8 cellular contexts compared by ENCODE assay signal in the genomic region with DNA sequence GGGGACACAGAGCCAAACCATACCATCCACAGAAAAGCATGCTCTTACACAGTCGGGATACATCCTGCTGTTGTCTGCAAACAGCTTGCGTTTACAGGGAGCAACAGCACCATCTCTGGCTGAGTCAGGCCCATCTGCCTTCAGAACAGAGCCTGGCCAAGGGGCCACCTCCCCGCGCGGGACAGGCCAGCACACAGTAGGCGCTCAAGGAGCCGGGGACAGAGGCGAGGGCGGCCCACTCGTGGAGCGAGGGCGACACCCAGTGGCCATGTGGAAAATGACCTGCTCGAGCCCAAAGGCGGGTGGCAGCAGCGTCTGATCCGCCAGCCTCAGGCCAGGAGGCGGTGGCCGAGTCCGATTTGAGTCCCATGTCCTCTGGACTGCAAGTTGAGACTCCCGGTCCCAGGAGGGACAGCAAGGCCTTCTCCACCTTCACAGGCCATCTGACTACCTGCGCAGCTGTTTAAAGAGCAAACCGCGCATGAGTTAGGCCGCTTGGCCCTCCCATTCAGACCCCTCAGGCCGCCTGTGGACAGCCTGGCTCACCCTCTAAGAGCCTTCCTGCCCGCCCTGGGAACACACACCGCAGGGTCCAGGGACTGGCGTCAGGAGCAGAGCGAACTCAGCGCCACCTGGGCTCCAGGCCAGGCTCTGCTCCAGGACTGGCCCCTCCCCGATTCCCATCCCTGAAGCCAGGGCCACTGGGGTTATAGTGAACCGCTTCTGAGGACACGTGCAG. TPM values are rescaled to one million over a fixed set of nuclear protein-coding genes. Genes with fewer than 3 reads are reported as not detected.
DNase-seq lines count a peak whose midpoint lies in the region; ATAC-seq and TF ChIP-seq lines count a peak whose summit lies in the region.

No MANE protein-coding gene starts in this region.

- H3K27me3 ChIP-seq in HAP-1 (ENCODE audit: low read depth) (no peaks in the 10 kb centered on the region), MG63 (no peaks in the 10 kb centered on the region), kidney epithelial cell (ENCODE audit: control insufficient read depth, insufficient read depth, low read length) (no peaks in the 10 kb centered on the region)

- H3K4me1 ChIP-seq in HAP-1, result no peaks in the 10 kb centered on the region

- TF ChIP-seq CTCF in GM12875 (IDR thresholded peaks at IDR 0.05; ENCODE audit: borderline replicate concordance, insufficient read depth, low read depth, low read length), result peak; percentile 96
- TF ChIP-seq CTCF in kidney epithelial cell (IDR thresholded peaks at IDR 0.05; ENCODE audit: insufficient read depth, low read length, poor library complexity, severe bottlenecking), result peak; percentile 81

- H3K36me3 ChIP-seq in HAP-1 (replicated peaks) (no peaks in the 10 kb centered on the region), MG63 (no peaks in the 10 kb centered on the region), kidney epithelial cell (ENCODE audit: control insufficient read depth, insufficient read depth, low read length) (no peaks in the 10 kb centered on the region)

- ATAC-seq in HG02840 (IDR thresholded peaks at IDR 0.05; ENCODE audit: low FRiP score, unreplicated experiment), result no peak

- no peak overlapping the region for H3K4me3 ChIP-seq in GM12875 (ENCODE audit: low read depth, low read length)
- H3K4me3 ChIP-seq in HAP-1, result no peak overlapping the region
- H3K4me3 ChIP-seq in MG63, result no peak overlapping the region
- no peak overlapping the region for H3K4me3 ChIP-seq in kidney epithelial cell (ENCODE audit: low read depth, low read length)

- DNase-seq in HAP-1 (ENCODE audit: low spot score in 2 of 2) (peak; percentile 33 to 79), MG63 (peak; percentile 58), cerebellum (ENCODE audit: low spot score) (peak; percentile 73), kidney epithelial cell (ENCODE audit: low read depth) (peak; percentile 23)
- DNase-seq in activated CD4-positive, alpha-beta T cell treated with anti-CD3 and anti-CD28 coated beads for 24 hours (ENCODE audit: low read depth in 2 of 2), result peak; percentile 60 to 61
- DNase-seq in stimulated activated CD4-positive, alpha-beta T cell treated with anti-CD3 and anti-CD28 coated beads, Interleukin-1b, Interleukin-23, amount 100 ng/mL, for 48 hours, result peak; percentile 57

- in situ Hi-C loops in HAP-1 (cut with MboI; ENCODE audit: low sequenced_read_pairs), result loop anchor here (10.0 to 25.0 kb wide), 4 partner anchors 179 to 1429 kb away; no protein-coding TSS in a partner anchor

- H3K9me3 ChIP-seq in HAP-1 (no peaks in the 10 kb centered on the region), MG63 (no peaks in the 10 kb centered on the region)

RNA-seq across cellular contexts. Expression of a gene that starts 38.3 kb away (rescaled TPM):
- 6.0 and 11.5 TPM in 2 replicates for total RNA-seq in MG63 (2014; rRNA removed; shearing (Covaris generic); ENCODE audit: low replicate concordance)
- 31.2 TPM for total RNA-seq in cerebellum
- 2.8 and 3.6 TPM in 2 replicates for total RNA-seq in kidney epithelial cell

Comparison
In these comparisons a context has a peak if more than half of its experiments do, and no peak if none do; other contexts are left out.
1. DNase-seq: peak in every context shown above with its lines; median percentile 73 in cerebellum; 60 in activated CD4-positive, alpha-beta T cell treated with anti-CD3 and anti-CD28 coated beads for 24 hours; 58 in MG63; 57 in stimulated activated CD4-positive, alpha-beta T cell treated with anti-CD3 and anti-CD28 coated beads, Interleukin-1b, Interleukin-23, amount 100 ng/mL, for 48 hours; 56 in HAP-1; 23 in kidney epithelial cell.